8 cellular contexts compared by ENCODE assay signal in the genomic region with DNA sequence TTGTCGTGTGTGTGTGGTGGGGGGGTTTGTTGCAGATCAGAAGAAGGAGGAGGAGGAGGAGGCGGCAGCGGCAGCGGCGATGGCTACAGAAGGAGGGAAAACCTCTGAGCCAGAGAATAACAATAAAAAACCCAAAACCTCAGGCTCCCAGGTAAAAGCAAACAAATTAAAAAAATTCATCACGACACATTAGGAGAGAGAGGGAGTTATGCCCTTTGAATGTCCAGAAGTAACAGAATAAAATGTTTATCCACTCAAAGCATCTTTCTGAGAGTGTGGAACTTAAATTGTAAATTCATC. TPM values are rescaled to one million over a fixed set of nuclear protein-coding genes. Genes with fewer than 3 reads are reported as not detected.
A peak's percentile ranks its signal among the peaks of the same experiment; 100 is the strongest.
DNase-seq lines count a peak whose midpoint lies in the region; ATAC-seq, FAIRE-seq and TF ChIP-seq lines count a peak whose summit lies in the region.

No MANE protein-coding gene starts in this region.

- peak overlapping the region; percentile 94 for H3K9ac ChIP-seq in astrocyte (ENCODE audit: low read length)

- POLR2A ChIA-PET in activated CD4-positive, alpha-beta T cell treated with anti-CD3 and anti-CD28 coated beads, Interleukin-2, amount 10 ng/mL, durations not matched to agents 7 days and 5 days (lab: Charles Lee), result no interaction called here

- H3K27me3 ChIP-seq in astrocyte (ENCODE audit: insufficient read depth, low read length) (no peaks in the 10 kb centered on the region), right lobe of liver (no peaks in the 10 kb centered on the region), thymus (ENCODE audit: control insufficient read depth, insufficient read depth) (no peaks in the 10 kb centered on the region)

- FAIRE-seq in astrocyte (lab: Jason Lieb, UNC), result no peak

- H3K9me3 Mint-ChIP-seq in activated CD4-positive, alpha-beta T cell treated with anti-CD3 and anti-CD28 coated beads, Interleukin-2, amount 10 ng/mL, durations not matched to agents 7 days and 5 days, result no peaks in the 10 kb centered on the region
- no peaks in the 10 kb centered on the region for H3K9me3 Mint-ChIP-seq in astrocyte (ENCODE audit: unreplicated experiment)

- peak overlapping the region; percentile 93 for H3K4me3 Mint-ChIP-seq in activated CD4-positive, alpha-beta T cell treated with anti-CD3 and anti-CD28 coated beads, Interleukin-2, amount 10 ng/mL, durations not matched to agents 7 days and 5 days
- H3K4me3 Mint-ChIP-seq in astrocyte (ENCODE audit: unreplicated experiment), result peak overlapping the region; percentile 98

- no peaks in the 10 kb centered on the region for H3K36me3 ChIP-seq in astrocyte (ENCODE audit: insufficient read depth, low read length)
- no peaks in the 10 kb centered on the region for H3K36me3 ChIP-seq in right lobe of liver
- peaks cover 7% of the 10 kb centered on the region for H3K36me3 ChIP-seq in thymus (ENCODE audit: control insufficient read depth, insufficient read depth)

- intact Hi-C loops in right lobe of liver (cut with DNase I), result no loop called here

- H4K20me1 ChIP-seq in astrocyte (ENCODE audit: insufficient read depth, low read length), result no peaks in the 10 kb centered on the region

- no peaks in the 10 kb centered on the region for H3K27me3 Mint-ChIP-seq in activated CD4-positive, alpha-beta T cell treated with anti-CD3 and anti-CD28 coated beads, Interleukin-2, amount 10 ng/mL, durations not matched to agents 7 days and 5 days
- no peaks in the 10 kb centered on the region for H3K27me3 Mint-ChIP-seq in astrocyte (ENCODE audit: low read depth, unreplicated experiment)

- no peak for TF ChIP-seq POLR2A in right lobe of liver (IDR thresholded peaks at IDR 0.05)

- CTCF ChIA-PET in activated CD4-positive, alpha-beta T cell treated with anti-CD3 and anti-CD28 coated beads, Interleukin-2, amount 10 ng/mL, durations not matched to agents 7 days and 5 days (lab: Charles Lee), result interaction anchor here (1.4 kb wide), 1 partner anchor 67 kb away, joined by 3 read pairs; no protein-coding TSS in a partner anchor

- H3K4me3 ChIP-seq in astrocyte (ENCODE audit: insufficient read depth, low read depth, low read length) (peak overlapping the region; percentile 68), right lobe of liver (peak overlapping the region; percentile 73 to 83 (median 74)), thymus (ENCODE audit: low read length) (peak overlapping the region; percentile 62)

- TF ChIP-seq CTCF in astrocyte (IDR thresholded peaks at IDR 0.05; ENCODE audit: insufficient read depth, low read depth, low read length) (no peak), right lobe of liver (IDR thresholded peaks at IDR 0.05) (no peak)

- peaks cover 57% of the 10 kb centered on the region for H3K4me1 Mint-ChIP-seq in activated CD4-positive, alpha-beta T cell treated with anti-CD3 and anti-CD28 coated beads, Interleukin-2, amount 10 ng/mL, durations not matched to agents 7 days and 5 days
- peaks cover 8% of the 10 kb centered on the region for H3K4me1 Mint-ChIP-seq in astrocyte (ENCODE audit: low read depth, unreplicated experiment)

- peak overlapping the region; percentile 96 for H3K27ac Mint-ChIP-seq in activated CD4-positive, alpha-beta T cell treated with anti-CD3 and anti-CD28 coated beads, Interleukin-2, amount 10 ng/mL, durations not matched to agents 7 days and 5 days
- peak overlapping the region; percentile 93 for H3K27ac Mint-ChIP-seq in astrocyte (ENCODE audit: unreplicated experiment)

- ATAC-seq in right lobe of liver, result no peak

- 0% methylated on average over 6 of the region's 6 CpGs for WGBS in right lobe of liver (ENCODE audit: insufficient coverage, low coverage, low lambda C conversion rate, missing lambda C conversion rate)
- 1% methylated on average over 6 of the region's 6 CpGs for WGBS in thymus

- peak overlapping the region; percentile 99 for H3K4me2 ChIP-seq in astrocyte (ENCODE audit: low read length)

- peaks cover 44% of the 10 kb centered on the region for H3K36me3 Mint-ChIP-seq in activated CD4-positive, alpha-beta T cell treated with anti-CD3 and anti-CD28 coated beads, Interleukin-2, amount 10 ng/mL, durations not matched to agents 7 days and 5 days (ENCODE audit: low read depth)
- no peaks in the 10 kb centered on the region for H3K36me3 Mint-ChIP-seq in astrocyte (ENCODE audit: low read depth, unreplicated experiment)

- peaks cover 3% of the 10 kb centered on the region for H3K79me2 ChIP-seq in astrocyte (ENCODE audit: insufficient read depth, low read length)

- no peak for DNase-seq in activated CD4-positive, alpha-beta T cell treated with anti-CD3 and anti-CD28 coated beads, Interleukin-2, amount 10 ng/mL, durations not matched to agents 7 days and 5 days
- DNase-seq in activated CD4-positive, alpha-beta T cell treated with anti-CD3 and anti-CD28 coated beads for 1 hour, result no peak
- DNase-seq in astrocyte (ENCODE audit: low read depth), result no peak
- DNase-seq in right lobe of liver, result no peak
- DNase-seq in SW480 (ENCODE audit: low spot score), result no peak
- DNase-seq in ecto neural progenitor cell (ENCODE audit: low spot score), result no peak
- no peak for DNase-seq in OCI-M1 (lab: John Stamatoyannopoulos, UW)

- peaks cover 5% of the 10 kb centered on the region for H3K4me1 ChIP-seq in astrocyte (ENCODE audit: insufficient read depth, low read length)
- peaks cover 0 to 9% (median 2%) of the 10 kb centered on the region in 4 donors for H3K4me1 ChIP-seq in right lobe of liver
- H3K4me1 ChIP-seq in thymus (ENCODE audit: control insufficient read depth, insufficient read depth, low read length), result peaks cover 22% of the 10 kb centered on the region

- H3K27ac ChIP-seq in astrocyte (ENCODE audit: low read depth, low read length) (peak overlapping the region; percentile 40), right lobe of liver (peak overlapping the region; percentile 66 to 90 (median 75)), thymus (ENCODE audit: low read depth) (peak overlapping the region; percentile 99)

- no peaks in the 10 kb centered on the region for H3K9me3 ChIP-seq in astrocyte (ENCODE audit: insufficient read depth, low read depth, low read length)
- H3K9me3 ChIP-seq in right lobe of liver, result no peaks in the 10 kb centered on the region
- no peaks in the 10 kb centered on the region for H3K9me3 ChIP-seq in thymus (ENCODE audit: control insufficient read depth)

- peak overlapping the region; percentile 66 for H2AFZ ChIP-seq in astrocyte (ENCODE audit: low read depth, low read length)

RNA-seq across cellular contexts. Expression of gene SP4, which starts 0.7 kb away (rescaled TPM):
- 10 to 100 TPM; 30.9 to 38.8 TPM for total RNA-seq in activated CD4-positive, alpha-beta T cell treated with anti-CD3 and anti-CD28 coated beads, Interleukin-2, amount 10 ng/mL, durations not matched to agents 7 days and 5 days
- total RNA-seq in astrocyte, result 3.8 and 3.9 TPM in 2 replicates
- 1 to 10 TPM; 1.2 to 3.2 (median 2.3) TPM for total RNA-seq in right lobe of liver
- polyA plus RNA-seq in thymus, result 9.1 TPM

Comparison
In these comparisons a context has a peak if more than half of its experiments do, and no peak if none do; other contexts are left out.
1. H3K27ac ChIP-seq: peak in every context shown above with its lines; median percentile 99 in thymus; 75 in right lobe of liver; 40 in astrocyte.